ENCODE assay signal across 19 cellular contexts in the genomic region with DNA sequence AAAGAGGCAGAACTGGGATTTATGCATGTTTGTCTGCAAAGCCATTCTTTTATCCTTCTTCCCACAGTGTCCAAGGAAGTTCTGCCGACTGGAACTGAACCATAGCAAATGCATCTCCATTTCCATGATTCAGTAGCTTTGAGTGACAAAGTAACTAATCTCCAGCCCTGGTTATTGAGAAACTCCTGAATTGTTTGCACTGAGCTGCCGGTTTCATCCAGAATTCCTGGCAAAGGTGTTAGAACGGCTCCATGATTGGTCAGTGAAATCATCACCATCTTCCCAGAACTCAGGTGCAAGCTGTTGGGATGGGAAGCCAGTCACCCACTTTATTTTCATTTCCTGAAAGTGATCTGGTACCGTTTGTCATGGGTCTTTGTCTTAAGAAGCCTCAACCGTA. TPM values are rescaled to one million over a fixed set of nuclear protein-coding genes. Genes with fewer than 3 reads are reported as not detected.
"Had no signal": no experiment of that assay in that cellular context is flagged by ENCODE, and none has a peak within 500 bp of the region (broad histone marks: within the 10 kb centered on the region; RNA-seq: fewer than 3 reads in every experiment).

No MANE protein-coding gene starts in this region.

- H3K4me1 Mint-ChIP-seq: activated CD4-positive, alpha-beta memory T cell treated with anti-CD3 and anti-CD28 coated beads, Interleukin-2, amount 10 ng/mL, durations not matched to agents 7 days and 5 days; endodermal cell had no signal

- H3K4me3 ChIP-seq: adrenal gland, dorsolateral prefrontal cortex, gastroesophageal sphincter, heart right ventricle, left ventricle myocardium inferior, right lobe of liver had no signal

- H3K9me3 ChIP-seq: adrenal gland, gastroesophageal sphincter, heart right ventricle, left ventricle myocardium inferior, right lobe of liver had no signal

- H3K36me3 Mint-ChIP-seq: natural killer cell treated with Interleukin-12 subunit alpha and Interleukin-12 subunit beta and Interleukin-15 and Interleukin-18, amount 100 ng/mL, for 72 hours; type B pancreatic cell had no signal

- ATAC-seq: gastroesophageal sphincter; heart right ventricle; natural killer cell treated with Interleukin-12 subunit alpha and Interleukin-12 subunit beta and Interleukin-15 and Interleukin-18, amount 100 ng/mL, for 72 hours; stimulated activated naive CD8-positive, alpha-beta T cell treated with anti-CD3 and anti-CD28 coated beads, Interleukin-15, Interleukin-2, amounts not matched to agents 100 U/mL and 50 U/mL, for 24 hours had no signal

- H3K4me3 Mint-ChIP-seq: activated CD4-positive, alpha-beta memory T cell treated with anti-CD3 and anti-CD28 coated beads, Interleukin-2, amount 10 ng/mL, durations not matched to agents 7 days and 5 days; activated T-cell treated with anti-CD3 and anti-CD28 coated beads, Interleukin-2, amount 50 U/mL, for 24 hours; endodermal cell; natural killer cell treated with Interleukin-12 subunit alpha and Interleukin-12 subunit beta and Interleukin-15 and Interleukin-18, amount 100 ng/mL, for 72 hours; type B pancreatic cell had no signal

- H3K9me3 Mint-ChIP-seq: activated CD4-positive, alpha-beta memory T cell treated with anti-CD3 and anti-CD28 coated beads, Interleukin-2, amount 10 ng/mL, durations not matched to agents 7 days and 5 days; activated T-cell treated with anti-CD3 and anti-CD28 coated beads, Interleukin-2, amount 50 U/mL, for 24 hours; natural killer cell treated with Interleukin-12 subunit alpha and Interleukin-12 subunit beta and Interleukin-15 and Interleukin-18, amount 100 ng/mL, for 72 hours; type B pancreatic cell had no signal

- H3K27me3 Mint-ChIP-seq: activated CD4-positive, alpha-beta memory T cell treated with anti-CD3 and anti-CD28 coated beads, Interleukin-2, amount 10 ng/mL, durations not matched to agents 7 days and 5 days; activated T-cell treated with anti-CD3 and anti-CD28 coated beads, Interleukin-2, amount 50 U/mL, for 24 hours; type B pancreatic cell had no signal

- H3K27ac Mint-ChIP-seq: activated CD4-positive, alpha-beta memory T cell treated with anti-CD3 and anti-CD28 coated beads, Interleukin-2, amount 10 ng/mL, durations not matched to agents 7 days and 5 days; activated T-cell treated with anti-CD3 and anti-CD28 coated beads, Interleukin-2, amount 50 U/mL, for 24 hours; endodermal cell; natural killer cell treated with Interleukin-12 subunit alpha and Interleukin-12 subunit beta and Interleukin-15 and Interleukin-18, amount 100 ng/mL, for 72 hours; type B pancreatic cell had no signal

- H3K36me3 ChIP-seq: adrenal gland, gastroesophageal sphincter, heart right ventricle, left ventricle myocardium inferior, right lobe of liver had no signal

- H3K27me3 ChIP-seq: adrenal gland, gastroesophageal sphincter, right lobe of liver had no signal

- DNase-seq: activated CD4-positive, alpha-beta memory T cell treated with anti-CD3 and anti-CD28 coated beads, Interleukin-2, amount 10 ng/mL, durations not matched to agents 7 days and 5 days; activated CD4-positive, CD25-positive, alpha-beta regulatory T cell treated with anti-CD3 and anti-CD28 coated beads, Interleukin-2, amount 50 U/mL, for 72 hours; activated effector memory CD4-positive, alpha-beta T cell treated with Interleukin-2 at 50 U/mL for 16 hours; activated naive CD4-positive, alpha-beta T cell treated with anti-CD3 and anti-CD28 coated beads, Interleukin-2, amount 50 U/mL, for 16 hours; activated T-cell treated with anti-CD3 and anti-CD28 coated beads, Interleukin-2, amount 50 U/mL, for 24 hours; adrenal gland; dorsolateral prefrontal cortex; endodermal cell; erythroblast; heart right ventricle; left ventricle myocardium inferior; mesendoderm; nucleus accumbens; right lobe of liver; stimulated activated naive CD8-positive, alpha-beta T cell treated with anti-CD3 and anti-CD28 coated beads, Interleukin-15, Interleukin-2, amounts not matched to agents 100 U/mL and 50 U/mL, for 24 hours; T-helper 9 cell had no signal

- H3K4me1 ChIP-seq: adrenal gland, gastroesophageal sphincter, heart right ventricle, left ventricle myocardium inferior, right lobe of liver had no signal

- H3K27ac ChIP-seq: adrenal gland, dorsolateral prefrontal cortex, gastroesophageal sphincter, heart right ventricle, left ventricle myocardium inferior, right lobe of liver had no signal

RNA-seq across cellular contexts. Expression of a gene that starts 47.0 kb away (rescaled TPM):
- total RNA-seq: activated CD4-positive, alpha-beta memory T cell treated with anti-CD3 and anti-CD28 coated beads, Interleukin-2, amount 10 ng/mL, durations not matched to agents 7 days and 5 days; left ventricle myocardium inferior; natural killer cell treated with Interleukin-12 subunit alpha and Interleukin-12 subunit beta and Interleukin-15 and Interleukin-18, amount 100 ng/mL, for 72 hours had no signal
